Comparison of ENCODE assay signal across 25 cellular contexts in genomic region chr17:63941162-63941561, GRCh38. TPM values are rescaled to one million over a fixed set of nuclear protein-coding genes. Genes with fewer than 3 reads are reported as not detected.
DNase-seq lines count a peak whose midpoint lies in the region; ATAC-seq, FAIRE-seq and TF ChIP-seq lines count a peak whose summit lies in the region.
"Had no signal": no experiment of that assay in that cellular context is flagged by ENCODE, and none has a peak within 500 bp of the region (broad histone marks: within the 10 kb centered on the region; RNA-seq: fewer than 3 reads in every experiment).

No MANE protein-coding gene starts in this region.

- H3K9me3 ChIP-seq in heart left ventricle = no peaks in the 10 kb centered on the region
- no peaks in the 10 kb centered on the region for H3K9me3 ChIP-seq in osteoblast (ENCODE audit: low read depth, low read length)
- H3K9me3 ChIP-seq: A549 had no signal

- intact Hi-C loops in Right ventricle myocardium inferior (cut with DNase I) = no loop called here
- intact Hi-C loops in heart left ventricle (cut with DNase I) = no loop called here

- peaks cover 1% of the 10 kb centered on the region for H3K27me3 Mint-ChIP-seq in progenitor cell of endocrine pancreas
- H3K27me3 Mint-ChIP-seq: CD4-positive, alpha-beta memory T cell had no signal

- H3K4me3 ChIP-seq in heart left ventricle (no peak overlapping the region), osteoblast (ENCODE audit: insufficient read depth, low read length) (no peak overlapping the region), H7 (ENCODE audit: insufficient read depth, low read depth, low read length) (no peak overlapping the region)
- H3K4me3 ChIP-seq: A549 had no signal

- H3K27ac ChIP-seq in heart left ventricle = no peak overlapping the region
- no peak overlapping the region for H3K27ac ChIP-seq in osteoblast (ENCODE audit: low read depth, low read length)
- H3K27ac ChIP-seq: A549 had no signal

- H3K27ac Mint-ChIP-seq in progenitor cell of endocrine pancreas = no peak overlapping the region
- H3K27ac Mint-ChIP-seq: CD4-positive, alpha-beta memory T cell had no signal

- no peak for ATAC-seq in Right ventricle myocardium inferior
- ATAC-seq in heart left ventricle = no peak
- ATAC-seq: A549 had no signal

- no peaks in the 10 kb centered on the region for H3K4me1 Mint-ChIP-seq in progenitor cell of endocrine pancreas (ENCODE audit: low read depth)

- no peak overlapping the region for H2AFZ ChIP-seq in osteoblast (ENCODE audit: low read length)

- no peaks in the 10 kb centered on the region for H3K27me3 ChIP-seq in heart left ventricle
- H3K27me3 ChIP-seq in osteoblast (ENCODE audit: insufficient read depth, low read length) = no peaks in the 10 kb centered on the region
- H3K27me3 ChIP-seq in H7 (ENCODE audit: control insufficient read depth, insufficient read depth, low read length) = no peaks in the 10 kb centered on the region

- FAIRE-seq in urothelium cell line (lab: Jason Lieb, UNC) = peak; percentile 46
- FAIRE-seq: A549, GM12891, GM18507, H54 had no signal

- no peak overlapping the region for H3K4me2 ChIP-seq in osteoblast (ENCODE audit: insufficient read depth, low read length)
- H3K4me2 ChIP-seq: A549 had no signal

- 94 to 98% (median 95%) methylated on average over 11 to 12 of the region's 12 CpGs for WGBS in heart left ventricle, 4 donors

- TF ChIP-seq CTCF in heart left ventricle (IDR thresholded peaks at IDR 0.05) (no peak), osteoblast (IDR thresholded peaks at IDR 0.05; ENCODE audit: extremely low read depth, low read depth, low read length) (no peak), progenitor cell of endocrine pancreas (IDR thresholded peaks at IDR 0.05; ENCODE audit: unreplicated experiment) (no peak)

- H4K20me1 ChIP-seq in osteoblast (ENCODE audit: insufficient read depth, low read length) = no peaks in the 10 kb centered on the region

- no peaks in the 10 kb centered on the region for H3K36me3 Mint-ChIP-seq in progenitor cell of endocrine pancreas (ENCODE audit: insufficient read depth)
- H3K36me3 Mint-ChIP-seq: CD4-positive, alpha-beta memory T cell had no signal

- no peaks in the 10 kb centered on the region for H3K9me3 Mint-ChIP-seq in progenitor cell of endocrine pancreas (ENCODE audit: low read depth)
- H3K9me3 Mint-ChIP-seq: CD4-positive, alpha-beta memory T cell had no signal

- H3K79me2 ChIP-seq in osteoblast (ENCODE audit: insufficient read depth, low read length) = no peaks in the 10 kb centered on the region

- H3K4me1 ChIP-seq in heart left ventricle (peaks cover 0 to 5% (median 0%) of the 10 kb centered on the region in 12 donors), osteoblast (ENCODE audit: insufficient read depth, low read length) (no peaks in the 10 kb centered on the region)
- H3K4me1 ChIP-seq: A549 had no signal

- no peak overlapping the region for H3K4me3 Mint-ChIP-seq in progenitor cell of endocrine pancreas (ENCODE audit: low read depth)
- H3K4me3 Mint-ChIP-seq: CD4-positive, alpha-beta memory T cell had no signal

- TF ChIP-seq POLR2A in heart left ventricle (IDR thresholded peaks at IDR 0.05) = no peak

- DNase-seq in Right ventricle myocardium inferior (ENCODE audit: missing footprints) (peak; percentile 55), heart left ventricle (no peak), osteoblast (ENCODE audit: insufficient read length, low spot score, missing footprints) (peak; percentile 43), urothelium cell line (ENCODE audit: low spot score) (no peak), H7 (no peak), progenitor cell of endocrine pancreas (ENCODE audit: low spot score, unreplicated experiment) (no peak)
- DNase-seq: 8988T; ACHN; AML-193; C1 segment of cervical spinal cord; Calu3; CD4-positive, alpha-beta memory T cell; COR-L47; DMS53; DMS79 treated with DMSO at 0.1 percent for 48 hours; GF-D8; GOT3; HCEC 1CT had no signal

- H3K36me3 ChIP-seq in heart left ventricle (no peaks in the 10 kb centered on the region), osteoblast (ENCODE audit: insufficient read depth, low read length) (no peaks in the 10 kb centered on the region), H7 (replicated peaks; ENCODE audit: control insufficient read depth, insufficient read depth, low read length) (no peaks in the 10 kb centered on the region)

RNA-seq across cellular contexts. Expression of gene CD79B, which starts 9.0 kb away (rescaled TPM):
- total RNA-seq in Right ventricle myocardium inferior (6.9 TPM), heart left ventricle (10 to 100 TPM in 2 of 9 donors, 1 to 10 TPM in 7; 2.2 to 16.2 (median 4.3) TPM), osteoblast (0.36 and 0.59 TPM in 2 replicates), progenitor cell of endocrine pancreas (not detected in 2 replicates)
- polyA plus RNA-seq in heart left ventricle = 1 to 10 TPM; 5.1 to 6.3 TPM
- total RNA-seq in H7 (2014; rRNA removed; shearing (Covaris generic)) = 2.4 and 2.6 TPM in 2 replicates
- total RNA-seq: Calu3, Daoy had no signal

RNA-seq across cellular contexts. Expression of gene GH1, which starts 22.5 kb away (rescaled TPM):
- total RNA-seq in Right ventricle myocardium inferior (not detected), heart left ventricle (not detected), osteoblast (not detected in 2 replicates), progenitor cell of endocrine pancreas (not detected in 2 replicates)
- polyA plus RNA-seq in heart left ventricle = not detected
- not detected in 2 replicates for total RNA-seq in H7 (2014; rRNA removed; shearing (Covaris generic))
- total RNA-seq: Calu3; CD4-positive, alpha-beta memory T cell; Daoy; G401 had no signal
- polyA plus RNA-seq: A549; BJ; CD4-positive, alpha-beta memory T cell had no signal

RNA-seq across cellular contexts. Expression of gene CSHL1, which starts 30.1 kb away (rescaled TPM):
- total RNA-seq in Right ventricle myocardium inferior (not detected), heart left ventricle (not detected), osteoblast (not detected in 2 replicates), progenitor cell of endocrine pancreas (not detected in 2 replicates)
- not detected for polyA plus RNA-seq in heart left ventricle
- total RNA-seq in H7 (2014; rRNA removed; shearing (Covaris generic)) = not detected in 2 replicates
- total RNA-seq: Calu3; CD4-positive, alpha-beta memory T cell; Daoy; G401 had no signal
- polyA plus RNA-seq: A549; BJ; CD4-positive, alpha-beta memory T cell had no signal

RNA-seq across cellular contexts. Expression of gene SCN4A, which starts 31.6 kb away (rescaled TPM):
- 0.32 TPM for total RNA-seq in Right ventricle myocardium inferior
- total RNA-seq in heart left ventricle = 1 to 10 TPM in 4 of 9 donors, under 1 TPM in 5; 0.37 to 2.1 (median 0.67) TPM
- polyA plus RNA-seq in heart left ventricle = 1 to 10 TPM in 1 of 2 donors, under 1 TPM in 1; 0.33 to 1.8 TPM
- under 0.01 TPM in 1 of 2 replicates, not detected in the other for total RNA-seq in osteoblast
- total RNA-seq in H7 (2014; rRNA removed; shearing (Covaris generic)) = 4.8 and 6.8 TPM in 2 replicates
- total RNA-seq in progenitor cell of endocrine pancreas = 0.10 and 0.55 TPM in 2 replicates
- total RNA-seq: Calu3, G401 had no signal
- polyA plus RNA-seq: BJ; CD4-positive, alpha-beta memory T cell had no signal

RNA-seq across cellular contexts. Expression of gene CSH1, which starts 44.8 kb away (rescaled TPM):
- total RNA-seq in Right ventricle myocardium inferior = not detected
- not detected for total RNA-seq in heart left ventricle
- polyA plus RNA-seq in heart left ventricle = not detected
- not detected in 2 replicates for total RNA-seq in osteoblast
- 0.30 TPM in 1 of 2 replicates, not detected in the other for total RNA-seq in H7 (2014; rRNA removed; shearing (Covaris generic))
- total RNA-seq in progenitor cell of endocrine pancreas = not detected in 2 replicates
- total RNA-seq: Calu3; CD4-positive, alpha-beta memory T cell; Daoy; G401 had no signal
- polyA plus RNA-seq: A549; BJ; CD4-positive, alpha-beta memory T cell had no signal

Comparison
In these comparisons a context has a peak if more than half of its experiments do, and no peak if none do; other contexts are left out.
1. DNase-seq: peak in Right ventricle myocardium inferior (single experiment) and osteoblast (single experiment); none in heart left ventricle (0 of 5), urothelium cell line (single experiment), H7 (single experiment) and progenitor cell of endocrine pancreas (single experiment).